26 cellular contexts compared by ENCODE assay signal in genomic region chr14:75917322-75918251, GRCh38.
DNase-seq lines count a peak whose midpoint lies in the region; ATAC-seq and TF ChIP-seq lines count a peak whose summit lies in the region.
"Had no signal": no experiment of that assay in that cellular context is flagged by ENCODE, and none has a peak within 500 bp of the region (broad histone marks: within the 10 kb centered on the region; RNA-seq: fewer than 3 reads in every experiment).

No MANE protein-coding gene starts in this region.

- no peak overlapping the region for H4K8ac ChIP-seq in neuronal stem cell (ENCODE audit: low read depth, low read length)

- H2AK5ac ChIP-seq in neuronal stem cell (ENCODE audit: low read depth, low read length), result no peak overlapping the region

- no peak overlapping the region for H2BK5ac ChIP-seq in neuronal stem cell (ENCODE audit: low read length)

- H3K4me1 ChIP-seq in GM23338 (ENCODE audit: insufficient read depth) (0 out of 2 replicates have a peak, but pooled peaks cover 12% of the 10 kb centered on the region), neuronal stem cell (ENCODE audit: control insufficient read depth in 2 of 2, insufficient read depth in 1 of 2, low read depth in 1 of 2, low read length in 2 of 2) (peaks cover 0 to 9% of the 10 kb centered on the region in 2 donors)
- H3K4me1 ChIP-seq: BLaER1 treated with 17β-estradiol and CSF1 and Interleukin-3, amounts not matched to agents 10 nM and 100 nM; heart right ventricle; stomach had no signal

- no peaks in the 10 kb centered on the region for H3K79me1 ChIP-seq in neuronal stem cell (ENCODE audit: low read depth, low read length)

- no peaks in the 10 kb centered on the region for H3F3A ChIP-seq in GM23338 (replicated peaks; ENCODE audit: low read depth)

- H3K18ac ChIP-seq in neuronal stem cell (ENCODE audit: low read length), result no peak overlapping the region

- no peaks in the 10 kb centered on the region for H3K9me3 ChIP-seq in T-helper 17 cell (ENCODE audit: control insufficient read depth, low read length, poor library complexity, severe bottlenecking)
- peaks cover 0 to 2% of the 10 kb centered on the region in 2 donors for H3K9me3 ChIP-seq in neuronal stem cell (replicated peaks in 1 of 2; ENCODE audit: control insufficient read depth in 2 of 2, insufficient read depth in 1 of 2, low read depth in 1 of 2, low read length in 2 of 2)
- H3K9me3 ChIP-seq: Caco-2, transverse colon had no signal

- peak; percentile 95 for DNase-seq in DMS 273 (lab: John Stamatoyannopoulos, UW; ENCODE audit: unreplicated experiment)
- peak; percentile 27 for DNase-seq in GM23338 (ENCODE audit: low spot score)
- DNase-seq in T-helper 17 cell, result no peak
- no peak for DNase-seq in naive B cell
- DNase-seq in neuronal stem cell (ENCODE audit: low spot score), result no peak
- DNase-seq in occipital lobe (lab: John Stamatoyannopoulos, UW), result no peak
- DNase-seq: activated B cell treated with CpG ODN at 0.5 μM for 24 hours, Caco-2, cerebellar nuclear complex, GM23248, heart right ventricle, mesenchymal stem cell, NCI-H1694 treated with DMSO at 0.1 percent for 48 hours, NCI-H2171, NCI-H69, OCI-M1, stomach, T-helper 9 cell, transverse colon had no signal

- H3K4ac ChIP-seq in neuronal stem cell (ENCODE audit: low read length), result no peak overlapping the region

- H4K91ac ChIP-seq in neuronal stem cell (ENCODE audit: low read depth, low read length, poor library complexity), result no peak overlapping the region

- no peaks in the 10 kb centered on the region for H4K20me1 ChIP-seq in GM23338 (replicated peaks; ENCODE audit: insufficient read depth)
- H4K20me1 ChIP-seq: BLaER1 treated with 17β-estradiol and CSF1 and Interleukin-3, amounts not matched to agents 10 nM and 100 nM had no signal

- TF ChIP-seq CTCF in GM23338 (conservative IDR thresholded peaks at IDR 0.05; ENCODE audit: low read depth in 2 of 2), result no peak

- H3K4me1 Mint-ChIP-seq in GM23338 (peaks cover 18% of the 10 kb centered on the region), T-helper 17 cell (no peaks in the 10 kb centered on the region), naive B cell (peaks cover 6 to 20% (median 10%) of the 10 kb centered on the region in 3 donors)
- H3K4me1 Mint-ChIP-seq: activated T-helper 17 cell treated with anti-CD3 and anti-CD28 coated beads, Interleukin-2, amount 50 U/mL, for 72 hours had no signal

- H3K27ac ChIP-seq in GM23338 (ENCODE audit: low read depth) (no peak overlapping the region), neuronal stem cell (replicated peaks; ENCODE audit: low read length) (no peak overlapping the region)
- H3K27ac ChIP-seq: BLaER1 treated with 17β-estradiol and CSF1 and Interleukin-3, amounts not matched to agents 10 nM and 100 nM; epithelial cell of prostate; GM23248; heart right ventricle; stomach; transverse colon had no signal

- H3K9me2 ChIP-seq in GM23338 (ENCODE audit: insufficient read depth), result no peaks in the 10 kb centered on the region

- H3K4me3 ChIP-seq in GM23338, result no peak overlapping the region
- no peak overlapping the region for H3K4me3 ChIP-seq in neuronal stem cell (ENCODE audit: low read length in 2 of 2)
- H3K4me3 ChIP-seq: BLaER1 treated with 17β-estradiol and CSF1 and Interleukin-3, amounts not matched to agents 10 nM and 100 nM; GM23248; heart right ventricle; stomach; transverse colon had no signal

- H2BK12ac ChIP-seq in neuronal stem cell (ENCODE audit: low read length), result no peak overlapping the region

- no peak overlapping the region for H2BK15ac ChIP-seq in neuronal stem cell (ENCODE audit: low read length)

- H2AFZ ChIP-seq in GM23338 (no peak overlapping the region), neuronal stem cell (ENCODE audit: low read length) (no peak overlapping the region)
- H2AFZ ChIP-seq: GM23248 had no signal

- H3K36me3 ChIP-seq in GM23338 (ENCODE audit: insufficient read depth), result no peaks in the 10 kb centered on the region
- no peaks in the 10 kb centered on the region for H3K36me3 ChIP-seq in neuronal stem cell (replicated peaks in 1 of 2; ENCODE audit: control insufficient read depth in 2 of 2, insufficient read depth in 2 of 2, low read length in 2 of 2)
- H3K36me3 ChIP-seq: heart right ventricle, transverse colon had no signal

- no peak overlapping the region for H3K9ac ChIP-seq in neuronal stem cell (ENCODE audit: low read depth, low read length, poor library complexity)
- H3K9ac ChIP-seq: BLaER1 treated with 17β-estradiol and CSF1 and Interleukin-3, amounts not matched to agents 10 nM and 100 nM; GM23248 had no signal

- H3K27me3 Mint-ChIP-seq in GM23338 (ENCODE audit: insufficient read depth, low read depth, poor library complexity) (peaks cover 6% of the 10 kb centered on the region), T-helper 17 cell (no peaks in the 10 kb centered on the region), naive B cell (no peaks in the 10 kb centered on the region)
- H3K27me3 Mint-ChIP-seq: activated B cell treated with CpG ODN at 0.5 μM for 24 hours; activated naive CD8-positive, alpha-beta T cell; activated T-helper 17 cell treated with anti-CD3 and anti-CD28 coated beads, Interleukin-2, amount 50 U/mL, for 72 hours had no signal

- H3K4me3 Mint-ChIP-seq in GM23338, result no peak overlapping the region
- H3K4me3 Mint-ChIP-seq in T-helper 17 cell, result no peak overlapping the region
- peak overlapping the region in 1 of 8 donors; percentile 56 for H3K4me3 Mint-ChIP-seq in naive B cell
- H3K4me3 Mint-ChIP-seq: activated B cell treated with CpG ODN at 0.5 μM for 24 hours; activated naive CD8-positive, alpha-beta T cell; activated T-helper 17 cell treated with anti-CD3 and anti-CD28 coated beads, Interleukin-2, amount 50 U/mL, for 72 hours had no signal

- H3K36me3 Mint-ChIP-seq in GM23338 (ENCODE audit: low read depth) (peaks cover 17% of the 10 kb centered on the region; the same call in 2 of the 3 replicates), T-helper 17 cell (ENCODE audit: low read depth) (peaks cover 10% of the 10 kb centered on the region), naive B cell (no peaks in the 10 kb centered on the region)

- no peaks in the 10 kb centered on the region for H3K79me2 ChIP-seq in GM23338 (replicated peaks; ENCODE audit: insufficient read depth)

- no peaks in the 10 kb centered on the region for H3K27me3 ChIP-seq in GM23338 (ENCODE audit: insufficient read depth)
- no peaks in the 10 kb centered on the region for H3K27me3 ChIP-seq in neuronal stem cell (ENCODE audit: control insufficient read depth in 3 of 3, insufficient read depth in 3 of 3, low read depth in 1 of 3, low read length in 3 of 3)
- H3K27me3 ChIP-seq: BLaER1 treated with 17β-estradiol and CSF1 and Interleukin-3, amounts not matched to agents 10 nM and 100 nM; heart right ventricle; stomach; transverse colon had no signal

- H3K27ac Mint-ChIP-seq in GM23338 (0 out of 2 replicates have a peak overlapping the region, but pooled peaks have one; percentile 33), T-helper 17 cell (peak overlapping the region; percentile 4), naive B cell (peak overlapping the region in 4 of 6 donors; percentile 42 to 73 (median 57))
- H3K27ac Mint-ChIP-seq: activated B cell treated with CpG ODN at 0.5 μM for 24 hours; activated naive CD8-positive, alpha-beta T cell; activated T-helper 17 cell treated with anti-CD3 and anti-CD28 coated beads, Interleukin-2, amount 50 U/mL, for 72 hours had no signal

- no peak overlapping the region for H3K14ac ChIP-seq in neuronal stem cell (ENCODE audit: low read length)

- no CpG with 5 or more reads among the region's 11 CpGs for WGBS in neuronal stem cell (ENCODE audit: extremely low coverage in 2 of 2, insufficient read length in 2 of 2, insufficient replicate concordance in 1 of 2), 2 donors

- ATAC-seq in GM23338, result peak; percentile 91
- ATAC-seq in T-helper 17 cell, result no peak
- no peak for ATAC-seq in naive B cell (ENCODE audit: low read depth in 2 of 2)
- ATAC-seq in HG03097 (IDR thresholded peaks at IDR 0.05; ENCODE audit: low FRiP score, unreplicated experiment), result no peak
- no peak for ATAC-seq in HG02678 (IDR thresholded peaks at IDR 0.05; ENCODE audit: unreplicated experiment)
- ATAC-seq: activated T-helper 17 cell treated with anti-CD3 and anti-CD28 coated beads, Interleukin-2, amount 50 U/mL, for 72 hours; heart right ventricle; sciatic nerve had no signal

- no peak overlapping the region for H2BK120ac ChIP-seq in neuronal stem cell (ENCODE audit: low read depth, low read length)

- H3K4me2 ChIP-seq in GM23338 (no peak overlapping the region), neuronal stem cell (ENCODE audit: insufficient read depth, low read length, poor library complexity, severe bottlenecking) (no peak overlapping the region)
- H3K4me2 ChIP-seq: BLaER1 treated with 17β-estradiol and CSF1 and Interleukin-3, amounts not matched to agents 10 nM and 100 nM had no signal

- H3K9me3 Mint-ChIP-seq in GM23338 (peaks cover 10% of the 10 kb centered on the region; the same call in 2 of the 3 replicates), naive B cell (peaks cover 0 to 11% (median 4%) of the 10 kb centered on the region in 7 donors)
- H3K9me3 Mint-ChIP-seq: activated B cell treated with CpG ODN at 0.5 μM for 24 hours; activated T-helper 17 cell treated with anti-CD3 and anti-CD28 coated beads, Interleukin-2, amount 50 U/mL, for 72 hours had no signal

- no peak overlapping the region for H3K23ac ChIP-seq in neuronal stem cell (ENCODE audit: low read depth, low read length, poor library complexity)

TF ChIP-seq in GM23338, 12 proteins besides CTCF, POLR2A, EP300 and RAD21 (continues in another document):
- TF ChIP-seq STAT1 (IDR thresholded peaks at IDR 0.05; ENCODE audit: unreplicated experiment), result no peak
- no peak for TF ChIP-seq NANOG (IDR thresholded peaks at IDR 0.05; ENCODE audit: borderline replicate concordance)

Comparison
In these comparisons a context has a peak if more than half of its experiments do, and no peak if none do; other contexts are left out.
1. DNase-seq: peak in DMS 273 (single experiment) and GM23338 (single experiment); none in T-helper 17 cell (0 of 3), naive B cell (single experiment), neuronal stem cell (single experiment) and occipital lobe (single experiment).
2. H3K27ac Mint-ChIP-seq: peak in every context shown above with its lines; median percentile 57 in naive B cell; 33 in GM23338; 4 in T-helper 17 cell.